In genomic region chr17:9002236-9002609, GRCh38 we compare ENCODE assay signal across 1 cellular context.
TF ChIP-seq lines count a peak whose summit lies in the region.

No MANE protein-coding gene starts in this region.

TF ChIP-seq in HepG2, 621 proteins besides CTCF, POLR2A, EP300 and RAD21:
- TF ChIP-seq ZNF549 (CRISPR knock-in tag; IDR thresholded peaks at IDR 0.05) (no peak), GFI1 (CRISPR knock-in tag; IDR thresholded peaks at IDR 0.05; ENCODE audit: borderline replicate concordance) (no peak), HOXD1 (CRISPR knock-in tag; IDR thresholded peaks at IDR 0.05) (no peak)
